12 cellular contexts compared by ENCODE assay signal in the genomic region with DNA sequence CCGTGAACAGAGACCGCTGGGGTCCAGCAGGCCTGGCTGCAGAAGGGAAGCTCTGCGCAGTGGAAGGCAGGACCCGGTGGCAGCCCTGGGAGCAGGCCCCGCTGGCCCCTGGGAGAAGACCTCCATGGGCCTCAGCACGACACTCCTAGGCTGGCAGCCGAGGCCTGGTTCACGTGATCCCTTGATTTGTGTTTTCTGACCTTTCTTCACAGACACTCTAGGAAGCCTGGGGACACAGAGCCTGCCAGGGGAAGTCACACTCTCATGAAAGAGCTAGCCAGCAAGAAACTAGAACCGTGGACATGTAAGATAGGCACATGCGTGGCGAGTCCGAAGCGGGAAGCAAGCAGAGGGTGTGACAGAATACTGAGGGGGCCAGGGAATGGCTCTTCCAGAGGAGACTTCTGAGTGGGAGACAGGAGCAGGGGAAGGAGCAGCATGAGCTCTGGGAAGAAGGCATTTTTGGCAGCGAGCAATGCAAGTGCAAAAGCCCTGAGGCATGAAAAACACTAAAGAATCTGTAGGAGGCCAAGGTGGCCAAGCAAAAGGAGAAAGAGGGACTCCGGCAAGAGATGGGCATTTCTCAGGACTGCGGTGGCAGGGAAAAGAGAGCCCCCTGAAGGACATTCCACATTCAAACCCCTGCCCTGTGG. TPM values are rescaled to one million over a fixed set of nuclear protein-coding genes. Genes with fewer than 3 reads are reported as not detected.
DNase-seq lines count a peak whose midpoint lies in the region; ATAC-seq and TF ChIP-seq lines count a peak whose summit lies in the region.
"Had no signal": no experiment of that assay in that cellular context is flagged by ENCODE, and none has a peak within 500 bp of the region (broad histone marks: within the 10 kb centered on the region; RNA-seq: fewer than 3 reads in every experiment).

No MANE protein-coding gene starts in this region.

- intact Hi-C loops in lower lobe of right lung (cut with DNase I): no loop called here
- intact Hi-C loops in spleen (cut with DNase I; ENCODE audit: low total_unique reads): no loop called here

- H3K4me1 ChIP-seq in lower lobe of right lung: peaks cover 8% of the 10 kb centered on the region
- H3K4me1 ChIP-seq in spleen: peaks cover 0 to 17% (median 0%) of the 10 kb centered on the region in 6 donors

- H3K36me3 ChIP-seq in lower lobe of right lung (peaks cover 5% of the 10 kb centered on the region), spleen (no peaks in the 10 kb centered on the region)

- 70 to 86% (median 81%) methylated on average over 11 to 16 of the region's 16 CpGs for WGBS in spleen, 5 donors

- H3K27ac Mint-ChIP-seq in chondrocyte (ENCODE audit: unreplicated experiment): peak overlapping the region; percentile 98

- H3K9me3 ChIP-seq in lower lobe of right lung (no peaks in the 10 kb centered on the region), spleen (no peaks in the 10 kb centered on the region)

- H3K36me3 Mint-ChIP-seq in chondrocyte (ENCODE audit: low read depth): peaks cover 28% of the 10 kb centered on the region
- H3K36me3 Mint-ChIP-seq: CD14-positive monocyte had no signal

- peak overlapping the region; percentile 73 for H3K27ac ChIP-seq in lower lobe of right lung
- H3K27ac ChIP-seq in spleen: peak overlapping the region; percentile 35 to 75 (median 68)

- no peaks in the 10 kb centered on the region for H3K27me3 Mint-ChIP-seq in chondrocyte (ENCODE audit: low read depth)

- H3K4me1 Mint-ChIP-seq in chondrocyte (ENCODE audit: low read depth): peaks cover 63% of the 10 kb centered on the region
- H3K4me1 Mint-ChIP-seq: CD14-positive monocyte had no signal

- H3K4me3 Mint-ChIP-seq in chondrocyte (ENCODE audit: unreplicated experiment): peak overlapping the region; percentile 54
- H3K4me3 Mint-ChIP-seq: CD14-positive monocyte had no signal

- no peaks in the 10 kb centered on the region for H3K9me3 Mint-ChIP-seq in chondrocyte (ENCODE audit: low read depth)
- H3K9me3 Mint-ChIP-seq: CD14-positive monocyte had no signal

- H3K4me3 ChIP-seq in lower lobe of right lung: peak overlapping the region; percentile 1
- H3K4me3 ChIP-seq in spleen: peak overlapping the region in 1 of 8 donors; percentile 1

- TF ChIP-seq CTCF in chondrocyte (IDR thresholded peaks at IDR 0.05): no peak
- TF ChIP-seq CTCF in lower lobe of right lung (IDR thresholded peaks at IDR 0.05): no peak
- no peak for TF ChIP-seq CTCF in spleen (IDR thresholded peaks at IDR 0.05 in 8 of 11, conservative IDR thresholded peaks at IDR 0.05 in 3 of 11)

- DNase-seq in EL: peak; percentile 53
- DNase-seq in chondrocyte (ENCODE audit: low spot score): no peak
- no peak for DNase-seq in lower lobe of right lung
- no peak for DNase-seq in spleen
- no peak for DNase-seq in kidney glomerular epithelial cell (lab: John Stamatoyannopoulos, UW)
- DNase-seq: anterior cingulate cortex, substantia nigra had no signal

- no peak for TF ChIP-seq POLR2A in spleen (IDR thresholded peaks at IDR 0.05)

- H3K27me3 ChIP-seq in lower lobe of right lung (ENCODE audit: low read depth): no peaks in the 10 kb centered on the region
- no peaks in the 10 kb centered on the region for H3K27me3 ChIP-seq in spleen (replicated peaks in 1 of 7)

- ATAC-seq in lower lobe of right lung (no peak), HG03097 (IDR thresholded peaks at IDR 0.05; ENCODE audit: low FRiP score, unreplicated experiment) (no peak), HG02852 (IDR thresholded peaks at IDR 0.05; ENCODE audit: unreplicated experiment) (no peak), HG03342 (IDR thresholded peaks at IDR 0.05; ENCODE audit: unreplicated experiment) (no peak)

RNA-seq across cellular contexts. Expression of gene IL17B, which starts 26.6 kb away (rescaled TPM):
- total RNA-seq in chondrocyte: 1.1 to 4.6 TPM (median 3.4 TPM) in 3 replicates
- total RNA-seq in lower lobe of right lung: not detected
- total RNA-seq in spleen: 1 to 10 TPM in 2 of 7 donors, under 1 TPM in 1, not detected in 4; 0.57 to 1.4 (median 1.1) TPM
- polyA plus RNA-seq in spleen: under 1 TPM; 0.30 to 0.62 (median 0.38) TPM
- total RNA-seq: endothelial cell of umbilical vein had no signal
- polyA plus RNA-seq: CD14-positive monocyte, endothelial cell of umbilical vein had no signal

RNA-seq across cellular contexts. Expression of gene PCYOX1L, which starts 47.8 kb away (rescaled TPM):
- total RNA-seq in chondrocyte (7.1 to 11.1 TPM (median 7.3 TPM) in 3 replicates), lower lobe of right lung (5.9 TPM), spleen (10 to 100 TPM in 1 of 7 donors, 1 to 10 TPM in 6; 5.4 to 13.0 (median 7.8) TPM)
- 10 to 100 TPM in 1 of 3 donors, 1 to 10 TPM in 2; 6.8 to 11.7 (median 8.1) TPM for polyA plus RNA-seq in spleen
